7 cellular contexts compared by ENCODE assay signal in the genomic region with DNA sequence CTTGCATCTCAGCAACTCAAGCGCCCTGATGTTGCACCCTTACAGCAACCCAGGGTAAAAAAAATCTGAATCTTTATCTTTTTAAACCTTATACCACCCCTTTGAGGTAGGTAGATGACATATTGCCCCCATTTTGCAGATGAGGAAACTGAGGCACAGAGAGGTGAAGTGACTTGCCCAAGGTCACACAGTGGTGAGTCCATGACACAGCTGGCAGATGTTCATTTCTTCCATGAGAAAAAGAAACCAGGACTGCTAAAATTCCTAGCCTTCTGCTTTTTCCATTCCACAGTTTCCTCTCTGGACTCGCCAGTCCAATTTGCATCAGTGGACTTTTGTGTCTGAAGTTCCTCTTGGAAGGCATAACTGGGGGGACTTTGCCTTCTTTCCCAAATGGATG.
"Had no signal": no experiment of that assay in that cellular context is flagged by ENCODE, and none has a peak within 500 bp of the region (broad histone marks: within the 10 kb centered on the region; RNA-seq: fewer than 3 reads in every experiment).

No MANE protein-coding gene starts in this region.

- H3K27ac ChIP-seq: HL-60, KMS-11 had no signal

- ATAC-seq: HepG2 had no signal

- H3K9ac ChIP-seq: KMS-11 had no signal

- H3K4me2 ChIP-seq: KMS-11 had no signal

- FAIRE-seq: HepG2, HTR-8/SVneo had no signal

- DNase-seq: IMR-90, KBM-7, KG1 had no signal
